ENCODE assay signal across 8 cellular contexts in genomic region chr9:23123048-23123632, GRCh38.
DNase-seq lines count a peak whose midpoint lies in the region; ATAC-seq and TF ChIP-seq lines count a peak whose summit lies in the region.
"Had no signal": no experiment of that assay in that cellular context is flagged by ENCODE, and none has a peak within 500 bp of the region (broad histone marks: within the 10 kb centered on the region; RNA-seq: fewer than 3 reads in every experiment).

No MANE protein-coding gene starts in this region.

- H3K4me1 Mint-ChIP-seq in mesothelial cell of epicardium, result no peaks in the 10 kb centered on the region
- H3K4me1 Mint-ChIP-seq in natural killer cell treated with Interleukin-12 subunit alpha and Interleukin-12 subunit beta and Interleukin-15 and Interleukin-18, amount 100 ng/mL, for 72 hours (ENCODE audit: low read depth in 2 of 2), result no peaks in the 10 kb centered on the region
- H3K4me1 Mint-ChIP-seq: memory B cell had no signal

- H3K27ac ChIP-seq in mammary epithelial cell (ENCODE audit: insufficient read depth, low read depth, low read length), result no peak overlapping the region
- no peak overlapping the region for H3K27ac ChIP-seq in ovary

- H3K9ac ChIP-seq in mammary epithelial cell (ENCODE audit: insufficient read depth, low read length), result no peak overlapping the region

- no peak overlapping the region for H3K4me3 Mint-ChIP-seq in mesothelial cell of epicardium
- H3K4me3 Mint-ChIP-seq in natural killer cell treated with Interleukin-12 subunit alpha and Interleukin-12 subunit beta and Interleukin-15 and Interleukin-18, amount 100 ng/mL, for 72 hours, result no peak overlapping the region
- H3K4me3 Mint-ChIP-seq: memory B cell had no signal

- WGBS in mammary epithelial cell (ENCODE audit: low coverage, missing lambda C conversion rate), result 64% methylated on average over 5 of the region's 5 CpGs
- WGBS in ovary, 3 donors, result 75 to 79% (median 76%) methylated on average over 5 of the region's 5 CpGs

- intact Hi-C loops in mammary epithelial cell (cut with micrococcal nuclease), result loop anchor here (1.0 to 10.0 kb wide), 4 partner anchors 369 to 1124 kb away; no protein-coding TSS in a partner anchor
- intact Hi-C loops in ovary (cut with DNase I), result no loop called here

- CTCF ChIA-PET in mammary epithelial cell (lab: Charles Lee; ENCODE audit: low non-redundant PET), result no interaction called here

- H3K27me3 Mint-ChIP-seq in mesothelial cell of epicardium (ENCODE audit: low read depth), result no peaks in the 10 kb centered on the region
- no peaks in the 10 kb centered on the region for H3K27me3 Mint-ChIP-seq in natural killer cell treated with Interleukin-12 subunit alpha and Interleukin-12 subunit beta and Interleukin-15 and Interleukin-18, amount 100 ng/mL, for 72 hours
- H3K27me3 Mint-ChIP-seq: memory B cell had no signal

- TF ChIP-seq EP300 in ovary (IDR thresholded peaks at IDR 0.05), result no peak

- dilution Hi-C loops in mammary epithelial cell (cut with HindIII; ENCODE audit: low sequenced_read_pairs), result no loop called here

- BruUV-seq in mammary epithelial cell (replicated peaks; lab: Mats Ljungman, UMichigan), result no TSS peak

- H3K4me3 ChIP-seq in mammary epithelial cell (replicated peaks in 1 of 3; ENCODE audit: insufficient read depth in 1 of 3, low read depth in 2 of 3, low read length in 3 of 3) (no peak overlapping the region), ovary (no peak overlapping the region)

- H3K36me3 Mint-ChIP-seq in mesothelial cell of epicardium, result no peaks in the 10 kb centered on the region
- no peaks in the 10 kb centered on the region for H3K36me3 Mint-ChIP-seq in natural killer cell treated with Interleukin-12 subunit alpha and Interleukin-12 subunit beta and Interleukin-15 and Interleukin-18, amount 100 ng/mL, for 72 hours
- H3K36me3 Mint-ChIP-seq: memory B cell had no signal

- no peak for ATAC-seq in natural killer cell treated with Interleukin-12 subunit alpha and Interleukin-12 subunit beta and Interleukin-15 and Interleukin-18, amount 100 ng/mL, for 72 hours

- H4K20me1 ChIP-seq in mammary epithelial cell (ENCODE audit: insufficient read depth, low read length), result no peaks in the 10 kb centered on the region

- H3K79me2 ChIP-seq in mammary epithelial cell (ENCODE audit: insufficient read depth, low read length), result no peaks in the 10 kb centered on the region

- H3K9me3 Mint-ChIP-seq in mesothelial cell of epicardium, result no peaks in the 10 kb centered on the region
- H3K9me3 Mint-ChIP-seq in natural killer cell treated with Interleukin-12 subunit alpha and Interleukin-12 subunit beta and Interleukin-15 and Interleukin-18, amount 100 ng/mL, for 72 hours, result peaks cover 2% of the 10 kb centered on the region

- H3K27me3 ChIP-seq in mammary epithelial cell (ENCODE audit: insufficient read depth, low read length) (no peaks in the 10 kb centered on the region), ovary (no peaks in the 10 kb centered on the region)

- TF ChIP-seq POLR2A in ovary (IDR thresholded peaks at IDR 0.05), result no peak

- H3K9me3 ChIP-seq in mammary epithelial cell (replicated peaks; ENCODE audit: insufficient read depth, low read length) (no peaks in the 10 kb centered on the region), ovary (no peaks in the 10 kb centered on the region)

- no peak overlapping the region for H2AFZ ChIP-seq in mammary epithelial cell (ENCODE audit: low read depth, low read length)

- H3K27ac Mint-ChIP-seq in mesothelial cell of epicardium, result no peak overlapping the region
- H3K27ac Mint-ChIP-seq in natural killer cell treated with Interleukin-12 subunit alpha and Interleukin-12 subunit beta and Interleukin-15 and Interleukin-18, amount 100 ng/mL, for 72 hours, result no peak overlapping the region
- H3K27ac Mint-ChIP-seq: memory B cell had no signal

- in situ Hi-C loops in mammary epithelial cell (cut with MboI; ENCODE audit: low sequenced_read_pairs in 2 of 2), result loop anchor here in 1 of 2 donors (10.0 kb wide), 1 partner anchor 582 kb away; no protein-coding TSS in a partner anchor

- no peak overlapping the region for H3K4me2 ChIP-seq in mammary epithelial cell (ENCODE audit: insufficient read depth, low read depth, low read length)

- no peaks in the 10 kb centered on the region for H3K36me3 ChIP-seq in mammary epithelial cell (ENCODE audit: insufficient read depth, low read length)
- no peaks in the 10 kb centered on the region for H3K36me3 ChIP-seq in ovary

- TF ChIP-seq CTCF in GM12873 (IDR thresholded peaks at IDR 0.05; ENCODE audit: insufficient read depth, low read depth, low read length, missing control alignments) (peak; percentile 48), mammary epithelial cell (conservative IDR thresholded peaks at IDR 0.05 in 1 of 2, IDR thresholded peaks at IDR 0.05 in 1 of 2; ENCODE audit: extremely low read depth in 1 of 2, insufficient read depth in 1 of 2, low read depth in 1 of 2, low read length in 2 of 2) (peak; percentile 66 to 71), mesothelial cell of epicardium (IDR thresholded peaks at IDR 0.05; ENCODE audit: unreplicated experiment) (peak; percentile 95), ovary (IDR thresholded peaks at IDR 0.05) (peak in 1 of 3 donors; percentile 17)

- DNase-seq in NCI-H1105 treated with DMSO at 0.1 percent for 48 hours (lab: John Stamatoyannopoulos, UW) (peak; percentile 27), mammary epithelial cell (peak; percentile 4), mesothelial cell of epicardium (ENCODE audit: low spot score in 2 of 2, unreplicated experiment in 2 of 2) (peak in 1 of 2 experiments; percentile 54), ovary (no peak), NCI-H524 treated with DMSO at 0.1 percent for 48 hours (lab: John Stamatoyannopoulos, UW) (no peak)
- DNase-seq in natural killer cell treated with Interleukin-12 subunit alpha and Interleukin-12 subunit beta and Interleukin-15 and Interleukin-18, amount 100 ng/mL, for 72 hours (ENCODE audit: low spot score), result no peak

- H3K4me1 ChIP-seq in mammary epithelial cell (ENCODE audit: insufficient read depth, low read length) (no peaks in the 10 kb centered on the region), ovary (ENCODE audit: insufficient read depth) (no peaks in the 10 kb centered on the region)

Comparison
In these comparisons a context has a peak if more than half of its experiments do, and no peak if none do; other contexts are left out.
1. DNase-seq: peak in NCI-H1105 treated with DMSO at 0.1 percent for 48 hours (single experiment) and mammary epithelial cell (single experiment); none in ovary (0 of 5), natural killer cell treated with Interleukin-12 subunit alpha and Interleukin-12 subunit beta and Interleukin-15 and Interleukin-18, amount 100 ng/mL, for 72 hours (single experiment) and NCI-H524 treated with DMSO at 0.1 percent for 48 hours (single experiment).